In genomic region chr3:113166719-113167492, GRCh38 we compare ENCODE assay signal across 9 cellular contexts. TPM values are rescaled to one million over a fixed set of nuclear protein-coding genes. Genes with fewer than 3 reads are reported as not detected.
A peak's percentile ranks its signal among the peaks of the same experiment; 100 is the strongest.
DNase-seq lines count a peak whose midpoint lies in the region; ATAC-seq and TF ChIP-seq lines count a peak whose summit lies in the region.
"Had no signal": no experiment of that assay in that cellular context is flagged by ENCODE, and none has a peak within 500 bp of the region (broad histone marks: within the 10 kb centered on the region; RNA-seq: fewer than 3 reads in every experiment).

No MANE protein-coding gene starts in this region.

- TF ChIP-seq CTCF in foreskin keratinocyte (conservative IDR thresholded peaks at IDR 0.05) = no peak

- H3K27me3 ChIP-seq in foreskin keratinocyte = no peaks in the 10 kb centered on the region

- DNase-seq in EH (ENCODE audit: low read depth) = peak; percentile 78
- peak; percentile 72 for DNase-seq in NCI-H82 (lab: John Stamatoyannopoulos, UW)
- peak in 1 of 2 donors; percentile 40 for DNase-seq in foreskin keratinocyte
- DNase-seq in putamen (ENCODE audit: low spot score) = peak; percentile 11
- no peak for DNase-seq in Kasumi-1 (lab: John Stamatoyannopoulos, UW)
- DNase-seq in 8988T = no peak

- ATAC-seq in foreskin keratinocyte (peak; percentile 55), HG03095 (IDR thresholded peaks at IDR 0.05; ENCODE audit: unreplicated experiment) (no peak), HG02938 (IDR thresholded peaks at IDR 0.05; ENCODE audit: unreplicated experiment) (no peak)
- ATAC-seq: GM12878 had no signal

- H3K27ac ChIP-seq in foreskin keratinocyte = no peak overlapping the region

- H3K4me1 ChIP-seq in foreskin keratinocyte = no peaks in the 10 kb centered on the region

RNA-seq across cellular contexts. Expression of gene BOC, which starts 44.5 kb away (rescaled TPM):
- 10.5 and 13.4 TPM in 2 replicates for total RNA-seq in foreskin keratinocyte
- polyA plus RNA-seq in foreskin keratinocyte = 8.3 and 11.4 TPM in 2 replicates
- total RNA-seq: GM12878 had no signal

Comparison
In these comparisons a context has a peak if more than half of its experiments do, and no peak if none do; other contexts are left out.
1. DNase-seq: peak in EH (single experiment), NCI-H82 (single experiment) and putamen (single experiment); none in Kasumi-1 (0 of 2) and 8988T (single experiment).